27 cellular contexts compared by ENCODE assay signal in the genomic region with DNA sequence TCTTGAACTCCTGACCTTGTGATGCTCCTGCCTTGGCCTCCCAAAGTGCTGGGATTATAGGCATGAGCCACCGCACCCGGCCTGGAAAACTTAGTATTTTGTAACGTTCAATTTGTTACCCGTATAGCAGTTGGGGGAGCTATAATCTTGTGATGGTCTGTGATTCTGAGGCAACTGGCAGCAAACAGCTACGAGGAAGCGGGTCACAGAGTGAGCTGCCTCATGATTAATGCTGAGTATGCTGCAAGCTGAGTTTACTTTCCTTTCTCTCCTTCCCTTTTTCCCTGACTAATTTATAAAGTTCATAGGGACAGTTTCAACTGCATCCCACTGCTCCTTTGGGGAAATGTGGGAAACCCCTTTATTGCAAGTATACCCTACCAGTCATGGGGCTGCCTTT.
"Had no signal": no experiment of that assay in that cellular context is flagged by ENCODE, and none has a peak within 500 bp of the region (broad histone marks: within the 10 kb centered on the region; RNA-seq: fewer than 3 reads in every experiment).

No MANE protein-coding gene starts in this region.

- H3K36me3 ChIP-seq: breast epithelium, heart right ventricle, neutrophil, right lobe of liver, suprapubic skin, tibial nerve had no signal

- H3K79me2 ChIP-seq: parathyroid adenoma had no signal

- H3K27me3 ChIP-seq: breast epithelium, neutrophil, right lobe of liver, suprapubic skin, tibial nerve had no signal

- H3K27ac Mint-ChIP-seq: activated naive CD8-positive, alpha-beta T cell treated with anti-CD3 and anti-CD28 coated beads for 36 hours; activated T-helper 2 cell treated with anti-CD3 and anti-CD28 coated beads, Interferon-gamma antibody, Interleukin-2, Interleukin-4, amounts not matched to agents 10 μg/mL and 5 μg/mL and 100 μg/mL, durations not matched to agents 14 hours and 24 hours and 36 hours; nephron; stimulated activated effector memory CD8-positive, alpha-beta T cell treated with anti-CD3 and anti-CD28 coated beads, Interleukin-12 subunit alpha, Interleukin-12 subunit beta, amount 100 ng/mL, for 72 hours; stimulated activated naive CD8-positive, alpha-beta T cell treated with anti-CD3 and anti-CD28 coated beads, Interleukin-15, amount 100 ng/mL, for 72 hours; WTC11 had no signal

- H3K36me3 Mint-ChIP-seq: activated naive CD8-positive, alpha-beta T cell treated with anti-CD3 and anti-CD28 coated beads for 36 hours; stimulated activated effector memory CD8-positive, alpha-beta T cell treated with anti-CD3 and anti-CD28 coated beads, Interleukin-12 subunit alpha, Interleukin-12 subunit beta, amount 100 ng/mL, for 72 hours had no signal

- H3K27me3 Mint-ChIP-seq: activated naive CD8-positive, alpha-beta T cell treated with anti-CD3 and anti-CD28 coated beads for 36 hours; stimulated activated naive CD8-positive, alpha-beta T cell treated with anti-CD3 and anti-CD28 coated beads, Interleukin-15, amount 100 ng/mL, for 72 hours had no signal

- H3K9ac ChIP-seq: parathyroid adenoma had no signal

- H3K4me3 ChIP-seq: breast epithelium, coronary artery, heart right ventricle, right lobe of liver, suprapubic skin, tibial nerve had no signal

- H3K4me1 Mint-ChIP-seq: nephron; stimulated activated effector memory CD8-positive, alpha-beta T cell treated with anti-CD3 and anti-CD28 coated beads, Interleukin-12 subunit alpha, Interleukin-12 subunit beta, amount 100 ng/mL, for 72 hours; stimulated activated naive CD8-positive, alpha-beta T cell treated with anti-CD3 and anti-CD28 coated beads, Interleukin-15, amount 100 ng/mL, for 72 hours had no signal

- DNase-seq: activated CD8-positive, alpha-beta memory T cell treated with anti-CD3 and anti-CD28 coated beads for 24 hours; activated CD8-positive, alpha-beta memory T cell treated with anti-CD3 and anti-CD28 coated beads, Interleukin-2, amount 50 U/mL, for 48 hours; activated naive CD4-positive, alpha-beta T cell treated with Interleukin-2 at 50 U/mL for 16 hours; activated naive CD8-positive, alpha-beta T cell treated with anti-CD3 and anti-CD28 coated beads for 36 hours; activated T-cell treated with anti-CD3 and anti-CD28 coated beads, Interleukin-2, amount 50 U/mL, for 4 hours; amniotic stem cell; cerebellar nuclear complex; erythroblast; heart right ventricle; islet precursor cell; left colon; mesenchymal stem cell; right lobe of liver; small intestine; stimulated activated CD4-positive, alpha-beta T cell treated with anti-CD3 and anti-CD28 coated beads, Interleukin-2, amount 100 ng/mL, for 24 hours; stimulated activated naive CD8-positive, alpha-beta T cell treated with anti-CD3 and anti-CD28 coated beads, Interleukin-15, amount 100 ng/mL, for 72 hours; T-cell had no signal

- H3K9me3 ChIP-seq: neutrophil, right lobe of liver, suprapubic skin had no signal

- H3K4me1 ChIP-seq: breast epithelium, parathyroid adenoma, right lobe of liver, suprapubic skin had no signal

- ATAC-seq: activated T-cell treated with anti-CD3 and anti-CD28 coated beads, Interleukin-2, amount 50 U/mL, for 4 hours; heart right ventricle; left colon; right lobe of liver; stimulated activated effector memory CD8-positive, alpha-beta T cell treated with anti-CD3 and anti-CD28 coated beads, Interleukin-12 subunit alpha, Interleukin-12 subunit beta, amount 100 ng/mL, for 72 hours; stimulated activated naive CD8-positive, alpha-beta T cell treated with anti-CD3 and anti-CD28 coated beads, Interleukin-15, amount 100 ng/mL, for 72 hours; T-cell; WTC11 had no signal

- H2AFZ ChIP-seq: parathyroid adenoma had no signal

- H3K4me3 Mint-ChIP-seq: activated naive CD8-positive, alpha-beta T cell treated with anti-CD3 and anti-CD28 coated beads for 36 hours; activated T-cell treated with anti-CD3 and anti-CD28 coated beads, Interleukin-2, amount 50 U/mL, for 4 hours; nephron; stimulated activated effector memory CD8-positive, alpha-beta T cell treated with anti-CD3 and anti-CD28 coated beads, Interleukin-12 subunit alpha, Interleukin-12 subunit beta, amount 100 ng/mL, for 72 hours; stimulated activated naive CD8-positive, alpha-beta T cell treated with anti-CD3 and anti-CD28 coated beads, Interleukin-15, amount 100 ng/mL, for 72 hours; T-cell; WTC11 had no signal

- H3K27ac ChIP-seq: breast epithelium, coronary artery, heart right ventricle, neutrophil, parathyroid adenoma, right lobe of liver, suprapubic skin, tibial nerve had no signal
